In the genomic region with DNA sequence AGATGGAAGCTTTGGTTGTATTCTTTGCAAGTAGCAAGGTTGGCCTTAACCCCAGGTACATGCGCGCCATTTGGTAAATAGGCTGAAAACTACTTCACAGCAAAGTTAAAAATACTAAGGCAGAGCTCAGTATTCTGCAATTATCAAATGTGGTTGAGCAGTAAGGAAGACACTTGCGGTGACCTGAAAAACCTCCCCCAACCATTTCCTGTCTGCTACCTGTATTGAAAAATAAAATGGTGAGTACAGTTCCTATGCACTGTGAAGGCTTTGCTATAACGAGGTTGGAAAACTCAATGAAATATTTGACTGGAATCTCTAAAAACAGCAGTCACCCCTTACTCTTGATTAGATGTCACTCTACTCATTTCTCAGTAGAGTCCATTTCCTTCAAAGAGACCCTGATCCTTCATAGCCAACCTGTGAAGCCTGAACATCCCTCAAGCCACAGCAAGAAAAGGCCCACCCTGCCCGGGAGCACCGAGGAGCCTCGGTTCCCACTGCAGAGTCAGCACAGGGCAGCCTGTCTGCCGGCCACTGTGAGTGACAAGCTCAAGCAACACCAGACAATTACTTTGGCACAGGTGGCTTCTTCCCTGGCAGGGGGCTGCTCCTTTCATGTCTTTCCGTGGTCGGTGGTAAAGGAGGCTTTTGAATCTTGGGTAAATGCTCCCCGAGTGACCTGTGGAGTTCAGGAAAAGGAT, we compare ENCODE assay signal across 14 cellular contexts.
DNase-seq lines count a peak whose midpoint lies in the region; ATAC-seq and TF ChIP-seq lines count a peak whose summit lies in the region.
"Had no signal": no experiment of that assay in that cellular context is flagged by ENCODE, and none has a peak within 500 bp of the region (broad histone marks: within the 10 kb centered on the region; RNA-seq: fewer than 3 reads in every experiment).

No MANE protein-coding gene starts in this region.

- CTCF ChIA-PET in RWPE1 (lab: Yijun Ruan, JAX) = no interaction called here

- peaks cover 49% of the 10 kb centered on the region for H3K36me3 Mint-ChIP-seq in activated naive CD4-positive, alpha-beta T cell treated with anti-CD3 and anti-CD28 coated beads, Interleukin-2, amount 50 U/mL, for 24 hours

- no peak for ATAC-seq in GM21723 (IDR thresholded peaks at IDR 0.05; ENCODE audit: unreplicated experiment)

- H3K27me3 Mint-ChIP-seq in activated naive CD4-positive, alpha-beta T cell treated with anti-CD3 and anti-CD28 coated beads, Interleukin-2, amount 50 U/mL, for 24 hours = no peaks in the 10 kb centered on the region

- no peak for DNase-seq in activated naive CD4-positive, alpha-beta T cell treated with Interleukin-2 at 50 U/mL for 16 hours
- peak in 3 of 5 experiments; percentile 46 to 87 (median 71) for DNase-seq in T-helper 2 cell
- DNase-seq in effector CD4-positive, alpha-beta T cell = peak; percentile 46
- no peak for DNase-seq in NCI-H128 (lab: John Stamatoyannopoulos, UW; ENCODE audit: unreplicated experiment)
- no peak for DNase-seq in RWPE1 (ENCODE audit: low spot score)
- no peak for DNase-seq in NCI-H2227 treated with DMSO at 0.1 percent for 48 hours (lab: John Stamatoyannopoulos, UW)
- DNase-seq: activated CD4-positive, alpha-beta T cell treated with anti-CD3 and anti-CD28 coated beads for 48 hours; adrenal gland; HFFc6; NCI-H1105; posterior cingulate gyrus; stomach had no signal

- no peak for TF ChIP-seq CTCF in RWPE1 (conservative IDR thresholded peaks at IDR 0.05; ENCODE audit: low read depth)

- peak overlapping the region; percentile 98 for H3K27ac Mint-ChIP-seq in activated naive CD4-positive, alpha-beta T cell treated with anti-CD3 and anti-CD28 coated beads, Interleukin-2, amount 50 U/mL, for 24 hours
- H3K27ac Mint-ChIP-seq: HFFc6 had no signal

- H3K9me3 Mint-ChIP-seq in activated naive CD4-positive, alpha-beta T cell treated with anti-CD3 and anti-CD28 coated beads, Interleukin-2, amount 50 U/mL, for 24 hours = no peaks in the 10 kb centered on the region
- H3K9me3 Mint-ChIP-seq: HFFc6 had no signal

- peak overlapping the region; percentile 69 for H3K4me3 Mint-ChIP-seq in activated naive CD4-positive, alpha-beta T cell treated with anti-CD3 and anti-CD28 coated beads, Interleukin-2, amount 50 U/mL, for 24 hours
- H3K4me3 Mint-ChIP-seq: HFFc6 had no signal

- peaks cover 90% of the 10 kb centered on the region for H3K4me1 Mint-ChIP-seq in activated naive CD4-positive, alpha-beta T cell treated with anti-CD3 and anti-CD28 coated beads, Interleukin-2, amount 50 U/mL, for 24 hours

- no peak overlapping the region for H3K27ac ChIP-seq in RWPE1
- H3K27ac ChIP-seq: adrenal gland had no signal

- POLR2A ChIA-PET in RWPE1 (lab: Yijun Ruan, JAX; ENCODE audit: low non-redundant PET) = no interaction called here

Comparison
In these comparisons a context has a peak if more than half of its experiments do, and no peak if none do; other contexts are left out.
1. DNase-seq: peak in T-helper 2 cell (3 of 5) and effector CD4-positive, alpha-beta T cell (single experiment); none in activated naive CD4-positive, alpha-beta T cell treated with Interleukin-2 at 50 U/mL for 16 hours (single experiment), NCI-H128 (single experiment), RWPE1 (single experiment) and NCI-H2227 treated with DMSO at 0.1 percent for 48 hours (single experiment).